ENCODE assay signal across 15 cellular contexts in genomic region chr6:11393713-11394627, GRCh38.
DNase-seq lines count a peak whose midpoint lies in the region; ATAC-seq, FAIRE-seq and TF ChIP-seq lines count a peak whose summit lies in the region.
"Had no signal": no experiment of that assay in that cellular context is flagged by ENCODE, and none has a peak within 500 bp of the region (broad histone marks: within the 10 kb centered on the region; RNA-seq: fewer than 3 reads in every experiment).

No MANE protein-coding gene starts in this region.

- H3K9me3 ChIP-seq in SJCRH30 (replicated peaks) (no peaks in the 10 kb centered on the region), HepG2 (ENCODE audit: low read length) (no peaks in the 10 kb centered on the region)
- H3K9me3 ChIP-seq: body of pancreas had no signal

- H3K4me3 ChIP-seq in SJCRH30 (no peak overlapping the region), HepG2 (replicated peaks in 1 of 3; ENCODE audit: insufficient read depth in 1 of 3, low read depth in 2 of 3, low read length in 3 of 3) (peak overlapping the region in 1 of 3 experiments; percentile 20; a peak in 1 of 6 replicates)
- H3K4me3 ChIP-seq: body of pancreas, skin epidermis had no signal

- no TSS peak for BruUV-seq in HepG2 (replicated peaks; lab: Mats Ljungman, UMichigan)

- CTCF ChIA-PET in HepG2 (lab: Yijun Ruan, JAX; ENCODE audit: low intra/inter-chr PET ratio, low total read pairs) = no interaction called here

- no peak for FAIRE-seq in HepG2 (lab: Jason Lieb, UNC)
- FAIRE-seq: H1 had no signal

- no peaks in the 10 kb centered on the region for H3K4me1 ChIP-seq in SJCRH30
- peaks cover 100% of the 10 kb centered on the region for H3K4me1 ChIP-seq in HepG2 (ENCODE audit: insufficient read depth, low read length)

- ATAC-seq in GM21423 (IDR thresholded peaks at IDR 0.05; ENCODE audit: unreplicated experiment) (peak; percentile 46), HepG2 (no peak)
- ATAC-seq: Right ventricle myocardium inferior; stimulated activated effector memory CD8-positive, alpha-beta T cell treated with anti-CD3 and anti-CD28 coated beads, Interleukin-12 subunit alpha, Interleukin-12 subunit beta, amount 100 ng/mL, for 72 hours had no signal

- DNase-seq in ACHN (peak; percentile 4), SJCRH30 (peak; percentile 15 to 38), HepG2 (ENCODE audit: low spot score) (peak; percentile 54), COR-L47 (lab: John Stamatoyannopoulos, UW) (no peak), HuH-7.5 (ENCODE audit: low spot score) (no peak), DMS53 (lab: John Stamatoyannopoulos, UW) (no peak), activated gamma-delta T cell treated with Interleukin-2 at 50 U/mL for 16 hours (no peak)
- DNase-seq: activated CD8-positive, alpha-beta memory T cell treated with anti-CD3 and anti-CD28 coated beads for 24 hours; NCI-H187 treated with DMSO at 0.1 percent for 48 hours had no signal

- WGBS in HepG2 (ENCODE audit: low lambda C conversion rate) = 76% methylated on average over 7 of the region's 7 CpGs

- H3K27ac ChIP-seq in SJCRH30 (no peak overlapping the region), HepG2 (ENCODE audit: extremely low read length, insufficient read depth, low read length) (peak overlapping the region; percentile 98)

- H3K27me3 ChIP-seq in SJCRH30 = no peaks in the 10 kb centered on the region
- H3K27me3 ChIP-seq in HepG2 (ENCODE audit: control insufficient read depth in 1 of 2, insufficient read depth in 2 of 2, low read length in 2 of 2) = no peaks in the 10 kb centered on the region
- H3K27me3 ChIP-seq: body of pancreas had no signal

- intact Hi-C loops in HepG2 (cut with micrococcal nuclease; ENCODE audit: unreplicated experiment) = loop anchor here (1.0 to 5.0 kb wide), 7 partner anchors 27 to 191 kb away; no protein-coding TSS in a partner anchor

- H3K36me3 ChIP-seq in SJCRH30 (no peaks in the 10 kb centered on the region), HepG2 (replicated peaks in 1 of 2; ENCODE audit: control insufficient read depth in 1 of 2, insufficient read depth in 2 of 2, low read length in 2 of 2) (no peaks in the 10 kb centered on the region)

- POLR2A ChIA-PET in HepG2 (lab: Yijun Ruan, JAX) = interaction anchor here (0.9 to 3.8 kb wide), 9 partner anchors 27 to 206 kb away, joined by 3 to 37 read pairs (median 5); partner anchors contain the start of gene NEDD9

- no peak for TF ChIP-seq RAD21 in HepG2 (CRISPR knock-in tag; IDR thresholded peaks at IDR 0.05)

- no peaks in the 10 kb centered on the region for H4K20me1 ChIP-seq in HepG2 (ENCODE audit: insufficient read depth, low read length)

- in situ Hi-C loops in ACHN (cut with HindIII; ENCODE audit: low pct_ligation_motif_present, low pct_unique_long_range_greater_than_20kb, low sequenced_read_pairs) (no loop called here), HepG2 (cut with HindIII; ENCODE audit: extremely low pct_ligation_motif_present, low pct_unique_long_range_greater_than_20kb) (no loop called here)

- no peak overlapping the region for H2AFZ ChIP-seq in HepG2 (ENCODE audit: low read length)

- TF ChIP-seq POLR2A in HepG2 (IDR thresholded peaks at IDR 0.05; ENCODE audit: insufficient read depth in 1 of 2, low read depth in 2 of 2, low read length in 2 of 2) = peak in 1 of 2 experiments; percentile 23; a peak in 1 of 4 replicates

- no peak for TF ChIP-seq CTCF in HepG2 (CRISPR knock-in tag; IDR thresholded peaks at IDR 0.05)

- H3K9ac ChIP-seq in HepG2 (ENCODE audit: insufficient read depth, low read depth, low read length) = peak overlapping the region; percentile 88

- H3K79me2 ChIP-seq in HepG2 (ENCODE audit: insufficient read depth, low read length) = peaks cover 11% of the 10 kb centered on the region

- TF ChIP-seq EP300 in HepG2 (IDR thresholded peaks at IDR 0.05; ENCODE audit: low read depth in 2 of 2, low read length in 2 of 2) (0 out of 4 replicates have a peak, but pooled peaks of 1 of the 2 experiments have one; percentile 10), HepG2 (CRISPR knock-in tag; IDR thresholded peaks at IDR 0.05; ENCODE audit: borderline replicate concordance) (no peak)

- peak overlapping the region; percentile 74 for H3K4me2 ChIP-seq in HepG2 (ENCODE audit: low read depth, low read length)

TF ChIP-seq in HepG2, 621 proteins besides CTCF, POLR2A, EP300 and RAD21 (continues in another document):
- no peak for TF ChIP-seq ATF1 (CRISPR knock-in tag; IDR thresholded peaks at IDR 0.05)
- TF ChIP-seq SIX1 (CRISPR knock-in tag; IDR thresholded peaks at IDR 0.05; ENCODE audit: borderline replicate concordance) = peak; percentile 4; the same call in 1 of the 2 replicates
- 0 out of 2 replicates have a peak, but pooled peaks have one; percentile 36 for TF ChIP-seq IRF2 (CRISPR knock-in tag; IDR thresholded peaks at IDR 0.05)
- no peak for TF ChIP-seq RORA (CRISPR knock-in tag; IDR thresholded peaks at IDR 0.05)
- no peak for TF ChIP-seq HES4 (CRISPR knock-in tag; IDR thresholded peaks at IDR 0.05; ENCODE audit: borderline replicate concordance)
- TF ChIP-seq NBN (conservative IDR thresholded peaks at IDR 0.05) = no peak
- no peak for TF ChIP-seq ZNF574 (CRISPR knock-in tag; IDR thresholded peaks at IDR 0.05)
- TF ChIP-seq ZNF136 (CRISPR knock-in tag; IDR thresholded peaks at IDR 0.05; ENCODE audit: low read depth) = no peak
- peak; percentile 27; the same call in 1 of the 2 replicates for TF ChIP-seq TARDBP (CRISPR knock-in tag; IDR thresholded peaks at IDR 0.05)
- no peak for TF ChIP-seq FLYWCH1 (CRISPR knock-in tag; IDR thresholded peaks at IDR 0.05)
- no peak for TF ChIP-seq ZNF616 (CRISPR knock-in tag; IDR thresholded peaks at IDR 0.05; ENCODE audit: low read depth)
- no peak for TF ChIP-seq ZFP36 (IDR thresholded peaks at IDR 0.05; ENCODE audit: borderline replicate concordance, low read depth, low read length, partially characterized antibody)
- no peak for TF ChIP-seq ZFAT (CRISPR knock-in tag; conservative IDR thresholded peaks at IDR 0.05)
- no peak for TF ChIP-seq ZNF552 (CRISPR knock-in tag; IDR thresholded peaks at IDR 0.05; ENCODE audit: borderline replicate concordance)
- no peak for TF ChIP-seq CENPX (CRISPR knock-in tag; IDR thresholded peaks at IDR 0.05)
- no peak for TF ChIP-seq ZMAT5 (CRISPR knock-in tag; IDR thresholded peaks at IDR 0.05; ENCODE audit: borderline replicate concordance, low read depth)
- no peak for TF ChIP-seq MLXIP (CRISPR knock-in tag; IDR thresholded peaks at IDR 0.05; ENCODE audit: borderline replicate concordance)
- no peak for TF ChIP-seq PREB (CRISPR knock-in tag; IDR thresholded peaks at IDR 0.05)

Comparison
In these comparisons a context has a peak if more than half of its experiments do, and no peak if none do; other contexts are left out.
1. DNase-seq: peak in ACHN (single experiment), SJCRH30 (2 of 2) and HepG2 (single experiment); none in COR-L47 (single experiment), HuH-7.5 (single experiment), DMS53 (single experiment) and activated gamma-delta T cell treated with Interleukin-2 at 50 U/mL for 16 hours (single experiment).